ENCODE assay signal across 1 cellular context in the genomic region with DNA sequence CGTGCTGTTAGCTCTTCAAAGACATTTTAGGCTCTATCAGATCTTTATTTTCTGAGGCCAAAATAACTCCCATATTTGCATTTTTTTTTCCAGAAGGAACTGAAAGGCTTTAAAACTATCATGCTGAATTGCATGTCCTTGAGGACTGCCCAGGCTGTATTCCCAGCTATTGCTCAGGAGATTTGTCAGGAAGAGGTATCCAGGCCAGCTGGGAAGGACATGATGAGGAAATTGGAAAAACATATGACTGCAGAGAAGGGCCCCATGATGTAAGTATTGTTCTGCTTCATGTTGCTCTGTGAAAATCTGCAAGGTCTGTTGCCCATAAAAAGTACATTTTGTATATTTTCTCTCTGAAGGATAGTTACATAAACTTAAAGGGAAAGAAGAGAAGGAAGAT.
TF ChIP-seq lines count a peak whose summit lies in the region.

No MANE protein-coding gene starts in this region.

TF ChIP-seq in HEK293T, 16 proteins besides CTCF, POLR2A, EP300 and RAD21 (continued from another document):
- TF ChIP-seq BHLHE40 (IDR thresholded peaks at IDR 0.05; ENCODE audit: borderline replicate concordance) = no peak
- TF ChIP-seq TARDBP (IDR thresholded peaks at IDR 0.05) = no peak
- TF ChIP-seq CTBP1 (IDR thresholded peaks at IDR 0.05; ENCODE audit: borderline replicate concordance) = no peak
- no peak for TF ChIP-seq SP1 (IDR thresholded peaks at IDR 0.05)
- TF ChIP-seq, protein P1, sequence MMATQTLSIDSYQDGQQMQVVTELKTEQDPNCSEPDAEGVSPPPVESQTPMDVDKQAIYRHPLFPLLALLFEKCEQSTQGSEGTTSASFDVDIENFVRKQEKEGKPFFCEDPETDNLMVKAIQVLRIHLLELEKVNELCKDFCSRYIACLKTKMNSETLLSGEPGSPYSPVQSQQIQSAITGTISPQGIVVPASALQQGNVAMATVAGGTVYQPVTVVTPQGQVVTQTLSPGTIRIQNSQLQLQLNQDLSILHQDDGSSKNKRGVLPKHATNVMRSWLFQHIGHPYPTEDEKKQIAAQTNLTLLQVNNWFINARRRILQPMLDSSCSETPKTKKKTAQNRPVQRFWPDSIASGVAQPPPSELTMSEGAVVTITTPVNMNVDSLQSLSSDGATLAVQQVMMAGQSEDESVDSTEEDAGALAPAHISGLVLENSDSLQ (IDR thresholded peaks at IDR 0.05) = no peak
- no peak for TF ChIP-seq SUZ12 (IDR thresholded peaks at IDR 0.05)
- no peak for TF ChIP-seq FOXM1 (IDR thresholded peaks at IDR 0.05; ENCODE audit: borderline replicate concordance)
- no peak for TF ChIP-seq ELF4 (IDR thresholded peaks at IDR 0.05)
- no peak for TF ChIP-seq HDGF (IDR thresholded peaks at IDR 0.05; ENCODE audit: borderline replicate concordance)
